ENCODE assay signal across 8 cellular contexts in genomic region chr7:516606-517456, GRCh38. TPM values are rescaled to one million over a fixed set of nuclear protein-coding genes. Genes with fewer than 3 reads are reported as not detected.
A peak's percentile ranks its signal among the peaks of the same experiment; 100 is the strongest.
DNase-seq lines count a peak whose midpoint lies in the region; ATAC-seq and TF ChIP-seq lines count a peak whose summit lies in the region.

No MANE protein-coding gene starts in this region.

- H3K27ac ChIP-seq in esophagus squamous epithelium: peak overlapping the region; percentile 81 to 95 (median 89)
- H3K27ac ChIP-seq in neuronal stem cell (replicated peaks; ENCODE audit: low read length): no peak overlapping the region

- H4K91ac ChIP-seq in neuronal stem cell (ENCODE audit: low read depth, low read length, poor library complexity): no peak overlapping the region

- H3K27me3 ChIP-seq in esophagus squamous epithelium (peaks cover 0 to 84% (median 5%) of the 10 kb centered on the region in 4 donors), neuronal stem cell (ENCODE audit: control insufficient read depth in 3 of 3, insufficient read depth in 3 of 3, low read depth in 1 of 3, low read length in 3 of 3) (peaks cover 15 to 82% (median 47%) of the 10 kb centered on the region in 3 experiments)

- peak overlapping the region; percentile 43 for H3K23ac ChIP-seq in neuronal stem cell (ENCODE audit: low read depth, low read length, poor library complexity)

- H2BK120ac ChIP-seq in neuronal stem cell (ENCODE audit: low read depth, low read length): no peak overlapping the region

- no peak overlapping the region for H4K8ac ChIP-seq in neuronal stem cell (ENCODE audit: low read depth, low read length)

- H2BK12ac ChIP-seq in neuronal stem cell (ENCODE audit: low read length): no peak overlapping the region

- H2BK15ac ChIP-seq in neuronal stem cell (ENCODE audit: low read length): peak overlapping the region; percentile 58

- H3K4me2 ChIP-seq in neuronal stem cell (ENCODE audit: insufficient read depth, low read length, poor library complexity, severe bottlenecking): peak overlapping the region; percentile 98

- peak overlapping the region; percentile 96 for H3K18ac ChIP-seq in neuronal stem cell (ENCODE audit: low read length)

- H2BK5ac ChIP-seq in neuronal stem cell (ENCODE audit: low read length): peak overlapping the region; percentile 39

- peak overlapping the region; percentile 83 for H2AFZ ChIP-seq in neuronal stem cell (ENCODE audit: low read length)

- H3K9ac ChIP-seq in neuronal stem cell (ENCODE audit: low read depth, low read length, poor library complexity): peak overlapping the region; percentile 21

- no peak overlapping the region for H3K4ac ChIP-seq in neuronal stem cell (ENCODE audit: low read length)

- no peaks in the 10 kb centered on the region for H3K9me3 ChIP-seq in esophagus squamous epithelium
- H3K9me3 ChIP-seq in neuronal stem cell (replicated peaks in 1 of 2; ENCODE audit: control insufficient read depth in 2 of 2, insufficient read depth in 1 of 2, low read depth in 1 of 2, low read length in 2 of 2): no peaks in the 10 kb centered on the region

- H3K36me3 ChIP-seq in esophagus squamous epithelium: peaks cover 0 to 2% (median 0%) of the 10 kb centered on the region in 3 donors
- no peaks in the 10 kb centered on the region for H3K36me3 ChIP-seq in neuronal stem cell (replicated peaks in 1 of 2; ENCODE audit: control insufficient read depth in 2 of 2, insufficient read depth in 2 of 2, low read length in 2 of 2)

- ATAC-seq in GM19324 (IDR thresholded peaks at IDR 0.05; ENCODE audit: low FRiP score, unreplicated experiment): no peak
- ATAC-seq in GM21619 (IDR thresholded peaks at IDR 0.05; ENCODE audit: unreplicated experiment): no peak

- intact Hi-C loops in esophagus squamous epithelium (cut with DNase I): no loop called here

- H2AK5ac ChIP-seq in neuronal stem cell (ENCODE audit: low read depth, low read length): no peak overlapping the region

- WGBS in esophagus squamous epithelium, 2 donors: 2% methylated on average over 13 of the region's 83 CpGs; no CpG with 5 or more reads in 1 of the 2 donors
- WGBS in neuronal stem cell (ENCODE audit: extremely low coverage in 2 of 2, insufficient read length in 2 of 2, insufficient replicate concordance in 1 of 2), 2 donors: no CpG with 5 or more reads among the region's 83 CpGs

- DNase-seq in ELR (ENCODE audit: low read depth): peak; percentile 93
- DNase-seq in RPMI7951 (ENCODE audit: low read depth): peak; percentile 93
- no peak for DNase-seq in esophagus squamous epithelium (lab: John Stamatoyannopoulos, UW)
- DNase-seq in neuronal stem cell (ENCODE audit: low spot score): peak; percentile 42
- DNase-seq in middle frontal gyrus (ENCODE audit: extremely low spot score, low spot score): no peak
- no peak for DNase-seq in ureter (ENCODE audit: low spot score)

- H3K14ac ChIP-seq in neuronal stem cell (ENCODE audit: low read length): peak overlapping the region; percentile 38

- H3K4me3 ChIP-seq in esophagus squamous epithelium (peak overlapping the region; percentile 57 to 78 (median 62)), neuronal stem cell (ENCODE audit: low read length in 2 of 2) (peak overlapping the region in 1 of 2 donors; percentile 75)

- H3K4me1 ChIP-seq in esophagus squamous epithelium: peaks cover 50 to 94% (median 63%) of the 10 kb centered on the region in 3 donors
- H3K4me1 ChIP-seq in neuronal stem cell (ENCODE audit: control insufficient read depth in 2 of 2, insufficient read depth in 1 of 2, low read depth in 1 of 2, low read length in 2 of 2): peaks cover 12 to 28% of the 10 kb centered on the region in 2 donors

- TF ChIP-seq CTCF in esophagus squamous epithelium (IDR thresholded peaks at IDR 0.05): peak in 1 of 6 experiments; percentile 7

- H3K79me1 ChIP-seq in neuronal stem cell (ENCODE audit: low read depth, low read length): no peaks in the 10 kb centered on the region

- peak in 1 of 4 donors; percentile 17 for TF ChIP-seq POLR2A in esophagus squamous epithelium (IDR thresholded peaks at IDR 0.05)

RNA-seq across cellular contexts. Expression of gene PDGFA, which starts 2.8 kb away (rescaled TPM):
- total RNA-seq in RPMI7951 (2014; rRNA removed; shearing (Covaris generic)): 48.1 and 54.1 TPM in 2 replicates
- total RNA-seq in esophagus squamous epithelium (10 to 100 TPM in 2 of 4 donors, 1 to 10 TPM in 2; 5.1 to 13.5 (median 8.5) TPM), ureter (31.5 TPM)
- polyA plus RNA-seq in neuronal stem cell (2013, experiment 1 of 2): 6.2 TPM
- polyA plus RNA-seq in neuronal stem cell (2013, experiment 2 of 2): 5.7 TPM

Comparison
In these comparisons a context has a peak if more than half of its experiments do, and no peak if none do; other contexts are left out.
1. DNase-seq: peak in ELR (single experiment), RPMI7951 (single experiment) and neuronal stem cell (single experiment); none in esophagus squamous epithelium (single experiment), middle frontal gyrus (single experiment) and ureter (single experiment).